ENCODE assay signal across 14 cellular contexts in the genomic region with DNA sequence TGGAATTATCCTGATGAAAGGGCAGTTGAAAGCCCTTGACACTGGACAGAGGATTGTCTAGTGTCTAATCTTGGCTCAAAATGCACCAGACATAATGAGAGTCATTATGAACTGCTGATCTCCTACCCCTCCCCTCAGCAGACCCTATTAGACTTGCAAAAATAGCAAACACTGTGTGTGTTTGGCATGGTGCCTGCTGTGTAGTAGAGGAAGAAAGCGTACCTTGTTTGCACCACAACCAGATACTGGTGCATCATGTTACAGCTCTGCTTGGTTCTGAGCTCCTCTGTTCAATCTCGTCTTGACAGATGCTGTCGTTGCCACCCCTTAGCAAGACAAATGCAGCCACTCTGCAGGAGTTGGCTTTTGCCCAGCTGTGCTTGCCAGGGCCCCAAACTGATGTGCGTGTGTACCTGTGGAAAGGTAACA.
DNase-seq lines count a peak whose midpoint lies in the region; ATAC-seq and TF ChIP-seq lines count a peak whose summit lies in the region.
"Had no signal": no experiment of that assay in that cellular context is flagged by ENCODE, and none has a peak within 500 bp of the region (broad histone marks: within the 10 kb centered on the region; RNA-seq: fewer than 3 reads in every experiment).

No MANE protein-coding gene starts in this region.

- ATAC-seq in HG02840 (IDR thresholded peaks at IDR 0.05; ENCODE audit: low FRiP score, unreplicated experiment) (no peak), HG03521 (IDR thresholded peaks at IDR 0.05; ENCODE audit: unreplicated experiment) (no peak), HG03135 (IDR thresholded peaks at IDR 0.05; ENCODE audit: unreplicated experiment) (no peak)
- ATAC-seq: activated CD4-positive, CD25-positive, alpha-beta regulatory T cell treated with anti-CD3 and anti-CD28 coated beads, Interleukin-2, amount 50 U/mL, for 24 hours; HCT116 had no signal

- CTCF ChIA-PET in activated CD4-positive, alpha-beta memory T cell treated with anti-CD3 and anti-CD28 coated beads for 36 hours (lab: Charles Lee) = no interaction called here

- H3K4me3 Mint-ChIP-seq in mesothelial cell of epicardium = no peak overlapping the region
- no peak overlapping the region for H3K4me3 Mint-ChIP-seq in activated CD4-positive, alpha-beta memory T cell treated with anti-CD3 and anti-CD28 coated beads for 36 hours
- H3K4me3 Mint-ChIP-seq: CD14-positive monocyte, naive B cell had no signal

- H3K4me3 ChIP-seq in HAP-1 = no peak overlapping the region
- H3K4me3 ChIP-seq: skin epidermis had no signal

- H3K9me3 Mint-ChIP-seq in mesothelial cell of epicardium = no peaks in the 10 kb centered on the region
- H3K9me3 Mint-ChIP-seq in activated CD4-positive, alpha-beta memory T cell treated with anti-CD3 and anti-CD28 coated beads for 36 hours = peaks cover under 1% of the 10 kb centered on the region
- H3K9me3 Mint-ChIP-seq: naive B cell had no signal

- peaks cover 12% of the 10 kb centered on the region for H3K4me1 ChIP-seq in HAP-1

- H3K27me3 ChIP-seq in HAP-1 (ENCODE audit: low read depth) = no peaks in the 10 kb centered on the region

- POLR2A ChIA-PET in activated CD4-positive, alpha-beta memory T cell treated with anti-CD3 and anti-CD28 coated beads for 36 hours (lab: Charles Lee) = no interaction called here

- H3K36me3 Mint-ChIP-seq in mesothelial cell of epicardium = no peaks in the 10 kb centered on the region
- H3K36me3 Mint-ChIP-seq in activated CD4-positive, alpha-beta memory T cell treated with anti-CD3 and anti-CD28 coated beads for 36 hours = no peaks in the 10 kb centered on the region
- H3K36me3 Mint-ChIP-seq: CD14-positive monocyte, naive B cell had no signal

- TF ChIP-seq CTCF in mesothelial cell of epicardium (IDR thresholded peaks at IDR 0.05; ENCODE audit: unreplicated experiment) = no peak

- no peaks in the 10 kb centered on the region for H3K9me3 ChIP-seq in HAP-1

- H3K27ac Mint-ChIP-seq in mesothelial cell of epicardium = peak overlapping the region; percentile 67
- no peak overlapping the region for H3K27ac Mint-ChIP-seq in activated CD4-positive, alpha-beta memory T cell treated with anti-CD3 and anti-CD28 coated beads for 36 hours
- H3K27ac Mint-ChIP-seq: CD14-positive monocyte had no signal

- peaks cover 25% of the 10 kb centered on the region for H3K4me1 Mint-ChIP-seq in mesothelial cell of epicardium
- no peaks in the 10 kb centered on the region for H3K4me1 Mint-ChIP-seq in activated CD4-positive, alpha-beta memory T cell treated with anti-CD3 and anti-CD28 coated beads for 36 hours (ENCODE audit: low read depth)
- H3K4me1 Mint-ChIP-seq: CD14-positive monocyte had no signal

- intact Hi-C loops in activated CD4-positive, alpha-beta memory T cell treated with anti-CD3 and anti-CD28 coated beads for 36 hours (cut with micrococcal nuclease) = no loop called here

- in situ Hi-C loops in HAP-1 (cut with MboI; ENCODE audit: low sequenced_read_pairs) = no loop called here

- no peaks in the 10 kb centered on the region for H3K36me3 ChIP-seq in HAP-1 (replicated peaks)

- H3K27me3 Mint-ChIP-seq in mesothelial cell of epicardium (ENCODE audit: low read depth) = no peaks in the 10 kb centered on the region
- H3K27me3 Mint-ChIP-seq in activated CD4-positive, alpha-beta memory T cell treated with anti-CD3 and anti-CD28 coated beads for 36 hours = no peaks in the 10 kb centered on the region
- H3K27me3 Mint-ChIP-seq: naive B cell had no signal

- DNase-seq in HAP-1 (ENCODE audit: low spot score in 2 of 2) (peak; percentile 15 to 54), NCI-H2107 treated with DMSO at 0.1 percent for 48 hours (lab: John Stamatoyannopoulos, UW; ENCODE audit: unreplicated experiment) (peak; percentile 94), RPMI7951 (ENCODE audit: low read depth) (peak; percentile 21), mesothelial cell of epicardium (ENCODE audit: low spot score in 2 of 2, unreplicated experiment in 2 of 2) (no peak)
- DNase-seq in activated CD4-positive, alpha-beta memory T cell treated with anti-CD3 and anti-CD28 coated beads for 36 hours = no peak
- DNase-seq: activated gamma-delta T cell, naive B cell had no signal

Comparison
In these comparisons a context has a peak if more than half of its experiments do, and no peak if none do; other contexts are left out.
1. DNase-seq: peak in HAP-1 (2 of 2), NCI-H2107 treated with DMSO at 0.1 percent for 48 hours (single experiment) and RPMI7951 (single experiment); none in mesothelial cell of epicardium (0 of 2) and activated CD4-positive, alpha-beta memory T cell treated with anti-CD3 and anti-CD28 coated beads for 36 hours (single experiment).